24 cellular contexts compared by ENCODE assay signal in the genomic region with DNA sequence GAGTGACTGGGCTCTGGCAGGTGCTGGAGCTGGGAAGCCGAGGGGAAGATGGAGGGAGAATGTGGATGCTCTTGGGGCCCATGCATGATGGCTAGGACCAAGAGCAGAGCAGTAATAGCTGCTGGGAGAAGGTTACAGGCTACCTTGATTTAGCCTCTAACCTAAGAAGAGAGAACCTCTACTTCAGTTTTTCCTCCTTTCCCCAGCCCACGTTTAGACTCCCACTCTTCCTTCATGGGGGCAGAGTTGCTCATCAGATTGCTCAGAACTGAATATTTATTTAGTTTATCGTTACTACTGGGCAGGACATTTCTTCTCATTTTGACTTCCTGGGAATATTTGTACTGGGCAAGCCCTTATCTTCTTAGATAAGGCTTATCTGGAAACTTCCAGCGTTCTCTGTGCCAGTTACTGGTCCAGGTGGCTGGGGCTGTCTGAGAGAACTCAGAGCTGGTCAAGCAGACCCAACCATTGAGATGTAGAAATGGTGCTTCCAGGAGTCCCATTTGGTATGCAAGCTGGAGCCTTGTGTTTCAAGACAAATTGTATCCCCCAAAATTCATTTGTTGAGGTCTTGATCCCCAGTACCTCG.
"Had no signal": no experiment of that assay in that cellular context is flagged by ENCODE, and none has a peak within 500 bp of the region (broad histone marks: within the 10 kb centered on the region; RNA-seq: fewer than 3 reads in every experiment).

No MANE protein-coding gene starts in this region.

- H3K36me3 ChIP-seq: esophagus muscularis mucosa, gastroesophageal sphincter, sigmoid colon, tibial nerve, upper lobe of right lung, vagina had no signal

- H3K9me3 ChIP-seq: vagina had no signal

- H3K4me3 ChIP-seq: dorsolateral prefrontal cortex, esophagus muscularis mucosa, gastroesophageal sphincter, mucosa of descending colon, sigmoid colon, skin epidermis, tibial nerve, upper lobe of right lung, vagina had no signal

- ATAC-seq: gastroesophageal sphincter; left colon; mucosa of descending colon; natural killer cell; stimulated activated effector memory CD8-positive, alpha-beta T cell treated with anti-CD3 and anti-CD28 coated beads, Interleukin-12 subunit alpha, Interleukin-12 subunit beta, amount 100 ng/mL, for 72 hours; stimulated activated naive CD8-positive, alpha-beta T cell treated with anti-CD3 and anti-CD28 coated beads, Interleukin-15, Interleukin-2, amounts not matched to agents 100 U/mL and 50 U/mL, for 24 hours; upper lobe of right lung had no signal

- FAIRE-seq: kidney had no signal

- H3K27ac ChIP-seq: epithelial cell of prostate, esophagus muscularis mucosa, gastroesophageal sphincter, sigmoid colon, skin epidermis, tibial nerve, upper lobe of right lung, vagina had no signal

- H3K4me1 ChIP-seq: esophagus muscularis mucosa, gastroesophageal sphincter, sigmoid colon, tibial nerve, upper lobe of right lung, vagina had no signal

- H3K27me3 ChIP-seq: dorsolateral prefrontal cortex, esophagus muscularis mucosa, gastroesophageal sphincter, sigmoid colon, tibial nerve, upper lobe of right lung, vagina had no signal

- DNase-seq: cortex of kidney; dorsolateral prefrontal cortex; effector CD8-positive, alpha-beta T cell; foreskin fibroblast; glutamatergic neuron; immature natural killer cell; kidney; left colon; mammary epithelial cell; mucosa of descending colon; natural killer cell; occipital lobe; sigmoid colon; stimulated activated CD4-positive, alpha-beta T cell treated with anti-CD3 and anti-CD28 coated beads, Interleukin-12 subunit alpha, Interleukin-12 subunit beta, amount 100 ng/mL, for 4 hours; stimulated activated CD4-positive, alpha-beta T cell treated with anti-CD3 and anti-CD28 coated beads, Interleukin-2, amount 100 ng/mL, for 48 hours; stimulated activated naive CD8-positive, alpha-beta T cell treated with anti-CD3 and anti-CD28 coated beads, Interleukin-15, Interleukin-2, amounts not matched to agents 100 U/mL and 50 U/mL, for 24 hours; upper lobe of right lung had no signal
